10 cellular contexts compared by ENCODE assay signal in genomic region chr18:36628435-36629094, GRCh38.
DNase-seq lines count a peak whose midpoint lies in the region; TF ChIP-seq lines count a peak whose summit lies in the region.
"Had no signal": no experiment of that assay in that cellular context is flagged by ENCODE, and none has a peak within 500 bp of the region (broad histone marks: within the 10 kb centered on the region; RNA-seq: fewer than 3 reads in every experiment).

No MANE protein-coding gene starts in this region.

- H3K36me3 Mint-ChIP-seq in chondrocyte (ENCODE audit: low read depth), result peaks cover 5% of the 10 kb centered on the region

- peaks cover 21% of the 10 kb centered on the region for H3K4me1 Mint-ChIP-seq in chondrocyte (ENCODE audit: low read depth)

- H3K4me1 ChIP-seq in right atrium auricular region, result peaks cover 0 to 44% of the 10 kb centered on the region in 2 donors
- H3K4me1 ChIP-seq in suprapubic skin, result peaks cover 22% of the 10 kb centered on the region

- no peak for TF ChIP-seq POLR2A in suprapubic skin (IDR thresholded peaks at IDR 0.05)

- H3K27me3 ChIP-seq in right atrium auricular region, result no peaks in the 10 kb centered on the region
- no peaks in the 10 kb centered on the region for H3K27me3 ChIP-seq in suprapubic skin

- no peaks in the 10 kb centered on the region for H3K27me3 Mint-ChIP-seq in chondrocyte (ENCODE audit: low read depth)

- DNase-seq in GM04504 (ENCODE audit: low read depth) (peak; percentile 73), chondrocyte (ENCODE audit: low spot score) (no peak), right atrium auricular region (ENCODE audit: low spot score) (no peak), suprapubic skin (ENCODE audit: low spot score in 2 of 2) (no peak), MV-4-11 (lab: John Stamatoyannopoulos, UW) (no peak), COLO829 (ENCODE audit: low spot score) (no peak), activated gamma-delta T cell (lab: John Stamatoyannopoulos, UW) (no peak), NCI-H2107 treated with DMSO at 0.1 percent for 48 hours (lab: John Stamatoyannopoulos, UW; ENCODE audit: unreplicated experiment) (no peak)
- DNase-seq: NCI-H187 had no signal

- H3K27ac ChIP-seq in right atrium auricular region (peak overlapping the region; percentile 71 to 89), suprapubic skin (peak overlapping the region; percentile 54)

- 20% methylated on average over 2 of the region's 2 CpGs for WGBS in suprapubic skin

- H3K9me3 Mint-ChIP-seq in chondrocyte (ENCODE audit: low read depth), result no peaks in the 10 kb centered on the region

- no peak overlapping the region for H3K4me3 ChIP-seq in right atrium auricular region
- no peak overlapping the region for H3K4me3 ChIP-seq in suprapubic skin

- H3K4me3 Mint-ChIP-seq in chondrocyte (ENCODE audit: unreplicated experiment), result no peak overlapping the region
- H3K4me3 Mint-ChIP-seq: mesothelial cell of epicardium had no signal

- H3K36me3 ChIP-seq in right atrium auricular region, result no peaks in the 10 kb centered on the region
- no peaks in the 10 kb centered on the region for H3K36me3 ChIP-seq in suprapubic skin

- H3K9me3 ChIP-seq in right atrium auricular region, result no peaks in the 10 kb centered on the region
- H3K9me3 ChIP-seq in suprapubic skin, result no peaks in the 10 kb centered on the region

- TF ChIP-seq CTCF in chondrocyte (IDR thresholded peaks at IDR 0.05) (no peak), right atrium auricular region (IDR thresholded peaks at IDR 0.05) (no peak), suprapubic skin (IDR thresholded peaks at IDR 0.05) (no peak)

- peak overlapping the region; percentile 69 for H3K27ac Mint-ChIP-seq in chondrocyte (ENCODE audit: unreplicated experiment)
- H3K27ac Mint-ChIP-seq: mesothelial cell of epicardium had no signal

- TF ChIP-seq EP300 in suprapubic skin (IDR thresholded peaks at IDR 0.05), result no peak
